In genomic region chr16:67967183-67967955, GRCh38 we compare ENCODE assay signal across 8 cellular contexts. TPM values are rescaled to one million over a fixed set of nuclear protein-coding genes. Genes with fewer than 3 reads are reported as not detected.
DNase-seq lines count a peak whose midpoint lies in the region; ATAC-seq and TF ChIP-seq lines count a peak whose summit lies in the region.

No MANE protein-coding gene starts in this region.

- no peaks in the 10 kb centered on the region for H3K27me3 ChIP-seq in BLaER1 treated with 17β-estradiol and CSF1 and Interleukin-3, amounts not matched to agents 10 nM and 100 nM
- H3K27me3 ChIP-seq in gastroesophageal sphincter = no peaks in the 10 kb centered on the region

- WGBS in gastroesophageal sphincter (ENCODE audit: low coverage in 1 of 2), 2 donors = 3 to 6% methylated on average over 9 to 13 of the region's 18 CpGs

- H3K4me1 ChIP-seq in BLaER1 treated with 17β-estradiol and CSF1 and Interleukin-3, amounts not matched to agents 10 nM and 100 nM = peaks cover 24 to 54% (median 43%) of the 10 kb centered on the region in 10 experiments
- H3K4me1 ChIP-seq in gastroesophageal sphincter = peaks cover 0 to 60% (median 42%) of the 10 kb centered on the region in 3 donors

- H4K20me1 ChIP-seq in BLaER1 treated with 17β-estradiol and CSF1 and Interleukin-3, amounts not matched to agents 10 nM and 100 nM = peaks cover 5 to 44% (median 20%) of the 10 kb centered on the region in 11 experiments; a peak in 15 of 22 replicates

- H3K9me3 ChIP-seq in BLaER1 treated with 17β-estradiol and CSF1 and Interleukin-3, amounts not matched to agents 10 nM and 100 nM (replicated peaks in 1 of 11) = no peaks in the 10 kb centered on the region
- no peaks in the 10 kb centered on the region for H3K9me3 ChIP-seq in gastroesophageal sphincter

- peak; percentile 31 for DNase-seq in activated T-cell treated with anti-CD3 and anti-CD28 coated beads, Interleukin-2, amount 50 U/mL, for 1 hour
- DNase-seq in skeletal muscle cell (ENCODE audit: low read depth) = no peak

- ATAC-seq in HG03196 (IDR thresholded peaks at IDR 0.05; ENCODE audit: unreplicated experiment) (peak; percentile 2), gastroesophageal sphincter (no peak), HG03442 (IDR thresholded peaks at IDR 0.05; ENCODE audit: unreplicated experiment) (no peak), GM19324 (IDR thresholded peaks at IDR 0.05; ENCODE audit: low FRiP score, unreplicated experiment) (no peak), HG02970 (IDR thresholded peaks at IDR 0.05; ENCODE audit: low FRiP score, unreplicated experiment) (no peak)

- H3K27ac ChIP-seq in BLaER1 treated with 17β-estradiol and CSF1 and Interleukin-3, amounts not matched to agents 10 nM and 100 nM = peak overlapping the region; percentile 68 to 94 (median 84); a peak in 21 of 22 replicates
- H3K27ac ChIP-seq in gastroesophageal sphincter = peak overlapping the region; percentile 87 to 100 (median 99)

- H3K4me2 ChIP-seq in BLaER1 treated with 17β-estradiol and CSF1 and Interleukin-3, amounts not matched to agents 10 nM and 100 nM = peak overlapping the region; percentile 75 to 99 (median 96)

- no peak for TF ChIP-seq POLR2A in gastroesophageal sphincter (IDR thresholded peaks at IDR 0.05)

- H3K36me3 ChIP-seq in BLaER1 treated with 17β-estradiol and CSF1 and Interleukin-3, amounts not matched to agents 10 nM and 100 nM = peaks cover 0 to 18% (median 12%) of the 10 kb centered on the region in 11 experiments; a peak in 15 of 22 replicates
- peaks cover 0 to 12% of the 10 kb centered on the region in 2 donors for H3K36me3 ChIP-seq in gastroesophageal sphincter

- H3K4me3 ChIP-seq in BLaER1 treated with 17β-estradiol and CSF1 and Interleukin-3, amounts not matched to agents 10 nM and 100 nM = peak overlapping the region; percentile 72 to 93 (median 84)
- H3K4me3 ChIP-seq in gastroesophageal sphincter (peak overlapping the region; percentile 65 to 99), skeletal muscle cell (ENCODE audit: low read depth, low read length) (peak overlapping the region; percentile 67)

- no peak for TF ChIP-seq CTCF in gastroesophageal sphincter (IDR thresholded peaks at IDR 0.05)

- no peak for TF ChIP-seq EP300 in gastroesophageal sphincter (IDR thresholded peaks at IDR 0.05)

- peak overlapping the region; percentile 82 to 93 (median 89) for H3K9ac ChIP-seq in BLaER1 treated with 17β-estradiol and CSF1 and Interleukin-3, amounts not matched to agents 10 nM and 100 nM

RNA-seq across cellular contexts. Expression of gene SLC12A4, which starts 1.1 kb away (rescaled TPM):
- 100 to 1,000 TPM in 1 of 4 donors, 10 to 100 TPM in 3; 54.7 to 121 (median 64.0) TPM for total RNA-seq in gastroesophageal sphincter

RNA-seq across cellular contexts. Expression of gene DPEP3, which starts 12.9 kb away (rescaled TPM):
- total RNA-seq in gastroesophageal sphincter = 1 to 10 TPM in 1 of 4 donors, not detected in 3; 1.4 TPM

RNA-seq across cellular contexts. Expression of gene LCAT, which starts 23.4 kb away (rescaled TPM):
- total RNA-seq in gastroesophageal sphincter = 10 to 100 TPM; 10.8 to 25.8 (median 15.9) TPM

RNA-seq across cellular contexts. Expression of gene PSMB10, which starts 30.7 kb away (rescaled TPM):
- total RNA-seq in gastroesophageal sphincter = 10 to 100 TPM; 26.5 to 33.8 (median 32.6) TPM

RNA-seq across cellular contexts. Expression of gene DPEP2, which starts 31.9 kb away (rescaled TPM):
- total RNA-seq in gastroesophageal sphincter = 1 to 10 TPM; 1.0 to 3.0 (median 1.8) TPM
